In the genomic region with DNA sequence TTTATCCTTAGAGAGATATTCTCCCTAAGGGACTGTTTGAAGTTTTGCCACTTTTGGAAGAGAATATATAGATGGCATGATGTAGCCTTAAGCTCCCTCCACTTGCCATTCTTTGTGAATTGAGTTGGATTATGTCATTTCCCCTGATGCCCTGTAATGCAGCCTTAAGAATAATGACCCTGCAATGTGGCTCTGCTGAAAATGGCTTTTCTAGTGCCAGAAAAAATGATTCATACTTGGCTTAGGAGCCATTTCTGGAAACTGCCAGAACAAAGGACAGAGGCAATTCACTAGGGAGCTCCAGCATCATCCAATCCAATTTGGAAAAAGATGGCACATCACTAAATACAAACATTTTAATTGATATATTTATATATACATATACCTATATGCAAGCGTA, we compare ENCODE assay signal across 21 cellular contexts.
DNase-seq lines count a peak whose midpoint lies in the region; ATAC-seq and TF ChIP-seq lines count a peak whose summit lies in the region.
"Had no signal": no experiment of that assay in that cellular context is flagged by ENCODE, and none has a peak within 500 bp of the region (broad histone marks: within the 10 kb centered on the region; RNA-seq: fewer than 3 reads in every experiment).

No MANE protein-coding gene starts in this region.

- 16 to 35% methylated on average over 1 of the region's 1 CpG for WGBS in GM23248 (ENCODE audit: low coverage in 1 of 2, low lambda C conversion rate in 2 of 2, missing lambda C conversion rate in 2 of 2), 2 experiments
- WGBS in ovary, 3 donors = 86 to 93% (median 90%) methylated on average over 1 of the region's 1 CpG

- no peak overlapping the region for H3K4me3 ChIP-seq in GM23248
- no peak overlapping the region for H3K4me3 ChIP-seq in astrocyte of the cerebellum (ENCODE audit: low read depth, low read length)
- no peak overlapping the region for H3K4me3 ChIP-seq in left lung
- no peak overlapping the region for H3K4me3 ChIP-seq in ovary
- H3K4me3 ChIP-seq in ascending aorta = no peak overlapping the region
- H3K4me3 ChIP-seq: HAP-1, lower lobe of right lung, tibial artery had no signal

- TF ChIP-seq CTCF in astrocyte of the cerebellum (IDR thresholded peaks at IDR 0.05; ENCODE audit: low read depth, low read length, missing control alignments) = no peak
- TF ChIP-seq CTCF in left lung (IDR thresholded peaks at IDR 0.05) = no peak
- TF ChIP-seq CTCF in ovary (IDR thresholded peaks at IDR 0.05) = no peak
- TF ChIP-seq CTCF in ascending aorta (IDR thresholded peaks at IDR 0.05) = no peak

- ATAC-seq in left lung = peak; percentile 19
- ATAC-seq: activated naive CD4-positive, alpha-beta T cell treated with anti-CD3 and anti-CD28 coated beads, Interleukin-2, amount 50 U/mL, for 72 hours; activated T-helper 17 cell treated with anti-CD3 and anti-CD28 coated beads, Interleukin-2, amount 50 U/mL, for 72 hours; lower lobe of right lung had no signal

- no peak overlapping the region for H3K4me2 ChIP-seq in GM23248 (ENCODE audit: unreplicated experiment)

- no peak for TF ChIP-seq POLR2A in ovary (IDR thresholded peaks at IDR 0.05)

- H3K79me2 ChIP-seq in GM23248 (ENCODE audit: insufficient read depth) = no peaks in the 10 kb centered on the region

- H3K36me3 ChIP-seq in GM23248 (ENCODE audit: low read depth) (no peaks in the 10 kb centered on the region), left lung (no peaks in the 10 kb centered on the region), ovary (no peaks in the 10 kb centered on the region), ascending aorta (no peaks in the 10 kb centered on the region)
- H3K36me3 ChIP-seq: HAP-1, lower lobe of right lung, tibial artery had no signal

- H3K27me3 ChIP-seq in GM23248 (replicated peaks; ENCODE audit: insufficient read depth) (no peaks in the 10 kb centered on the region), left lung (no peaks in the 10 kb centered on the region), ovary (no peaks in the 10 kb centered on the region), ascending aorta (no peaks in the 10 kb centered on the region)
- H3K27me3 ChIP-seq: tibial artery had no signal

- no peak overlapping the region for H3K27ac ChIP-seq in GM23248
- no peak overlapping the region for H3K27ac ChIP-seq in left lung
- H3K27ac ChIP-seq in ovary = no peak overlapping the region
- H3K27ac ChIP-seq in ascending aorta = no peak overlapping the region
- H3K27ac ChIP-seq: lower lobe of right lung, tibial artery had no signal

- H3K9me3 ChIP-seq in GM23248 (ENCODE audit: low read depth) (no peaks in the 10 kb centered on the region), left lung (no peaks in the 10 kb centered on the region), ovary (no peaks in the 10 kb centered on the region), ascending aorta (no peaks in the 10 kb centered on the region)
- H3K9me3 ChIP-seq: HAP-1, lower lobe of right lung, tibial artery had no signal

- no peak overlapping the region for H3K9ac ChIP-seq in GM23248

- TF ChIP-seq EP300 in ovary (IDR thresholded peaks at IDR 0.05) = no peak

- no peaks in the 10 kb centered on the region for H3F3A ChIP-seq in GM23248 (ENCODE audit: insufficient read depth)

- DNase-seq in Daoy (ENCODE audit: low read depth) (peak; percentile 27), GM23248 (peak; percentile 29), astrocyte of the cerebellum (ENCODE audit: low read depth) (peak; percentile 54), left lung (no peak), ovary (no peak), ascending aorta (ENCODE audit: low spot score in 2 of 2) (no peak)
- no peak for DNase-seq in effector CD8-positive, alpha-beta T cell (lab: John Stamatoyannopoulos, UW)
- DNase-seq: activated B cell treated with CpG ODN at 0.5 μM for 24 hours; activated CD4-positive, alpha-beta T cell treated with anti-CD3 and anti-CD28 coated beads, Interleukin-2, amount 50 U/mL, for 4 hours; activated CD8-positive, alpha-beta memory T cell treated with anti-CD3 and anti-CD28 coated beads, Interleukin-2, amount 50 U/mL, for 4 hours; AML-193; DMS53; KG1; lower lobe of right lung; NCI-H1694; NCI-H2171 treated with DMSO at 0.1 percent for 48 hours; NCI-H69; tibial artery had no signal

- H3K9me2 ChIP-seq in GM23248 (ENCODE audit: insufficient read depth) = no peaks in the 10 kb centered on the region

- intact Hi-C loops in left lung (cut with DNase I) = no loop called here
- intact Hi-C loops in ovary (cut with DNase I) = no loop called here
- intact Hi-C loops in ascending aorta (cut with DNase I) = no loop called here

- no peaks in the 10 kb centered on the region for H3K4me1 ChIP-seq in GM23248 (ENCODE audit: insufficient read depth)
- H3K4me1 ChIP-seq in left lung = no peaks in the 10 kb centered on the region
- H3K4me1 ChIP-seq in ovary (ENCODE audit: insufficient read depth) = no peaks in the 10 kb centered on the region
- peaks cover 0 to 3% of the 10 kb centered on the region in 2 donors for H3K4me1 ChIP-seq in ascending aorta
- H3K4me1 ChIP-seq: HAP-1, lower lobe of right lung, tibial artery had no signal

- no peaks in the 10 kb centered on the region for H4K20me1 ChIP-seq in GM23248 (ENCODE audit: insufficient read depth)

- in situ Hi-C loops in GM23248 (cut with MboI) = no loop called here
- in situ Hi-C loops in astrocyte of the cerebellum (cut with HindIII; ENCODE audit: low sequenced_read_pairs) = no loop called here

- H2AFZ ChIP-seq in GM23248 = no peak overlapping the region

Comparison
In these comparisons a context has a peak if more than half of its experiments do, and no peak if none do; other contexts are left out.
1. DNase-seq: peak in Daoy (single experiment), GM23248 (single experiment) and astrocyte of the cerebellum (single experiment); none in left lung (0 of 2), ovary (0 of 5), effector CD8-positive, alpha-beta T cell (single experiment) and ascending aorta (0 of 2).